Comparison of ENCODE assay signal across 15 cellular contexts in the genomic region with DNA sequence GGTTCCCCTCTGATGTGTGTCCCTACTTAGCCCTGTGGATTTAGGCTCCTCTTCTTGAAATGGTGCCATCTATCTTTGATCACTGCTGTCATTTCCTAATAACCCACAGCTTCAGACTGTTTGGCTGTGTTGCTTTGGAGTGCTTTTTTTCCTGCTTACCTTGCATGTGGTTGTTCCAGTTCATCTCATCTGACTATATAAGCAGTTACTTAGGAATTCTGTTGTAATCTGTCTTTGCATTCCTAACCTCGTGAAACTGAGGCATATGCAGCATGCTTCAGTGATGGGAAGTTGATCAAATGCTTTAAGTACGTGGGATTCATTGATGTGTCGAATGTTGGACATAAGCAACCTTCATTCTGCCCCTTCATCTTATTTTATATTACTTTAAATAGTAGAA.
A peak's percentile ranks its signal among the peaks of the same experiment; 100 is the strongest.
DNase-seq lines count a peak whose midpoint lies in the region; ATAC-seq, FAIRE-seq and TF ChIP-seq lines count a peak whose summit lies in the region.
"Had no signal": no experiment of that assay in that cellular context is flagged by ENCODE, and none has a peak within 500 bp of the region (broad histone marks: within the 10 kb centered on the region; RNA-seq: fewer than 3 reads in every experiment).

No MANE protein-coding gene starts in this region.

- intact Hi-C loops in right lobe of liver (cut with DNase I) = no loop called here
- intact Hi-C loops in HepG2 (cut with micrococcal nuclease; ENCODE audit: unreplicated experiment) = no loop called here

- POLR2A ChIA-PET in HepG2 (lab: Yijun Ruan, JAX) = no interaction called here
- POLR2A ChIA-PET in activated CD8-positive, alpha-beta T cell treated with anti-CD3 and anti-CD28 coated beads, Interleukin-2, amount 10 ng/mL, durations not matched to agents 7 days and 5 days (lab: Charles Lee) = no interaction called here

- no peaks in the 10 kb centered on the region for H3F3A ChIP-seq in GM23338 (replicated peaks; ENCODE audit: low read depth)

- no peak for TF ChIP-seq POLR2A in right lobe of liver (IDR thresholded peaks at IDR 0.05)
- no peak for TF ChIP-seq POLR2A in HepG2 (IDR thresholded peaks at IDR 0.05; ENCODE audit: insufficient read depth in 1 of 2, low read depth in 2 of 2, low read length in 2 of 2)

- H3K27ac ChIP-seq in right lobe of liver (no peak overlapping the region), HepG2 (ENCODE audit: extremely low read length, insufficient read depth, low read length) (no peak overlapping the region), GM23338 (ENCODE audit: low read depth) (no peak overlapping the region)
- H3K27ac ChIP-seq: 22Rv1; BLaER1 treated with 17β-estradiol and CSF1 and Interleukin-3, amounts not matched to agents 10 nM and 100 nM had no signal

- H3K4me1 ChIP-seq in right lobe of liver (no peaks in the 10 kb centered on the region), HepG2 (ENCODE audit: insufficient read depth, low read length) (no peaks in the 10 kb centered on the region), GM23338 (ENCODE audit: insufficient read depth) (no peaks in the 10 kb centered on the region)
- H3K4me1 ChIP-seq: BLaER1 treated with 17β-estradiol and CSF1 and Interleukin-3, amounts not matched to agents 10 nM and 100 nM had no signal

- no peak overlapping the region for H2AFZ ChIP-seq in HepG2 (ENCODE audit: low read length)
- H2AFZ ChIP-seq in GM23338 = no peak overlapping the region; the same call in 1 of the 2 replicates

- H3K4me1 Mint-ChIP-seq in mesothelial cell of epicardium = peaks cover 34% of the 10 kb centered on the region
- H3K4me1 Mint-ChIP-seq in activated CD8-positive, alpha-beta T cell treated with anti-CD3 and anti-CD28 coated beads, Interleukin-2, amount 10 ng/mL, durations not matched to agents 7 days and 5 days (ENCODE audit: low read depth) = no peaks in the 10 kb centered on the region
- peaks cover 4% of the 10 kb centered on the region; the same call in 1 of the 3 replicates for H3K4me1 Mint-ChIP-seq in GM23338
- no peaks in the 10 kb centered on the region for H3K4me1 Mint-ChIP-seq in stimulated activated effector memory CD8-positive, alpha-beta T cell treated with anti-CD3 and anti-CD28 coated beads, Interleukin-12 subunit alpha, Interleukin-12 subunit beta, amount 100 ng/mL, for 72 hours
- H3K4me1 Mint-ChIP-seq: CD4-positive, CD25-positive, alpha-beta regulatory T cell had no signal

- H3K36me3 Mint-ChIP-seq in mesothelial cell of epicardium (peaks cover 6% of the 10 kb centered on the region), GM23338 (ENCODE audit: low read depth) (peaks cover 3% of the 10 kb centered on the region; the same call in 2 of the 3 replicates)
- no peaks in the 10 kb centered on the region for H3K36me3 Mint-ChIP-seq in activated CD8-positive, alpha-beta T cell treated with anti-CD3 and anti-CD28 coated beads, Interleukin-2, amount 10 ng/mL, durations not matched to agents 7 days and 5 days (ENCODE audit: low read depth)
- no peaks in the 10 kb centered on the region for H3K36me3 Mint-ChIP-seq in stimulated activated effector memory CD8-positive, alpha-beta T cell treated with anti-CD3 and anti-CD28 coated beads, Interleukin-12 subunit alpha, Interleukin-12 subunit beta, amount 100 ng/mL, for 72 hours
- H3K36me3 Mint-ChIP-seq: CD4-positive, CD25-positive, alpha-beta regulatory T cell had no signal

- 0 out of 2 replicates have a peak, but pooled peaks cover 2% of the 10 kb centered on the region for H3K9me2 ChIP-seq in GM23338 (ENCODE audit: insufficient read depth)

- TF ChIP-seq CTCF in right lobe of liver (IDR thresholded peaks at IDR 0.05) (no peak), HepG2 (CRISPR knock-in tag; IDR thresholded peaks at IDR 0.05) (no peak), mesothelial cell of epicardium (IDR thresholded peaks at IDR 0.05; ENCODE audit: unreplicated experiment) (no peak), GM23338 (conservative IDR thresholded peaks at IDR 0.05; ENCODE audit: low read depth in 2 of 2) (no peak)

- WGBS in right lobe of liver (ENCODE audit: insufficient coverage, low coverage, low lambda C conversion rate, missing lambda C conversion rate) = 63% methylated on average over 3 of the region's 3 CpGs
- 2% methylated on average over 3 of the region's 3 CpGs for WGBS in HepG2 (ENCODE audit: low lambda C conversion rate)

- H3K79me2 ChIP-seq in HepG2 (ENCODE audit: insufficient read depth, low read length) = no peaks in the 10 kb centered on the region
- H3K79me2 ChIP-seq in GM23338 (replicated peaks; ENCODE audit: insufficient read depth) = no peaks in the 10 kb centered on the region

- TF ChIP-seq RAD21 in HepG2 (CRISPR knock-in tag; IDR thresholded peaks at IDR 0.05) = no peak

- CTCF ChIA-PET in HepG2 (lab: Yijun Ruan, JAX; ENCODE audit: low intra/inter-chr PET ratio, low total read pairs) = no interaction called here
- CTCF ChIA-PET in activated CD8-positive, alpha-beta T cell treated with anti-CD3 and anti-CD28 coated beads, Interleukin-2, amount 10 ng/mL, durations not matched to agents 7 days and 5 days (lab: Charles Lee) = no interaction called here

- H3K4me3 Mint-ChIP-seq in mesothelial cell of epicardium (no peak overlapping the region), GM23338 (no peak overlapping the region)
- no peak overlapping the region for H3K4me3 Mint-ChIP-seq in activated CD8-positive, alpha-beta T cell treated with anti-CD3 and anti-CD28 coated beads, Interleukin-2, amount 10 ng/mL, durations not matched to agents 7 days and 5 days
- no peak overlapping the region for H3K4me3 Mint-ChIP-seq in stimulated activated effector memory CD8-positive, alpha-beta T cell treated with anti-CD3 and anti-CD28 coated beads, Interleukin-12 subunit alpha, Interleukin-12 subunit beta, amount 100 ng/mL, for 72 hours
- H3K4me3 Mint-ChIP-seq: CD4-positive, CD25-positive, alpha-beta regulatory T cell had no signal

- H3K9me3 Mint-ChIP-seq in mesothelial cell of epicardium (peaks cover 8% of the 10 kb centered on the region), GM23338 (no peaks in the 10 kb centered on the region)
- H3K9me3 Mint-ChIP-seq in activated CD8-positive, alpha-beta T cell treated with anti-CD3 and anti-CD28 coated beads, Interleukin-2, amount 10 ng/mL, durations not matched to agents 7 days and 5 days (ENCODE audit: insufficient read depth) = peaks cover 5% of the 10 kb centered on the region
- peaks cover 16% of the 10 kb centered on the region for H3K9me3 Mint-ChIP-seq in stimulated activated effector memory CD8-positive, alpha-beta T cell treated with anti-CD3 and anti-CD28 coated beads, Interleukin-12 subunit alpha, Interleukin-12 subunit beta, amount 100 ng/mL, for 72 hours

- BruUV-seq in HepG2 (replicated peaks; lab: Mats Ljungman, UMichigan) = no TSS peak

- H3K9me3 ChIP-seq in right lobe of liver (no peaks in the 10 kb centered on the region), HepG2 (ENCODE audit: low read length) (no peaks in the 10 kb centered on the region)
- H3K9me3 ChIP-seq: BLaER1 treated with 17β-estradiol and CSF1 and Interleukin-3, amounts not matched to agents 10 nM and 100 nM had no signal

- TF ChIP-seq EP300 in HepG2 (IDR thresholded peaks at IDR 0.05; ENCODE audit: low read depth in 2 of 2, low read length in 2 of 2) (no peak), HepG2 (CRISPR knock-in tag; IDR thresholded peaks at IDR 0.05; ENCODE audit: borderline replicate concordance) (no peak)

- H4K20me1 ChIP-seq in HepG2 (ENCODE audit: insufficient read depth, low read length) = no peaks in the 10 kb centered on the region
- H4K20me1 ChIP-seq in GM23338 (replicated peaks; ENCODE audit: insufficient read depth) = no peaks in the 10 kb centered on the region
- H4K20me1 ChIP-seq: BLaER1 treated with 17β-estradiol and CSF1 and Interleukin-3, amounts not matched to agents 10 nM and 100 nM had no signal

- no peaks in the 10 kb centered on the region for H3K36me3 ChIP-seq in right lobe of liver
- no peaks in the 10 kb centered on the region for H3K36me3 ChIP-seq in HepG2 (replicated peaks in 1 of 2; ENCODE audit: control insufficient read depth in 1 of 2, insufficient read depth in 2 of 2, low read length in 2 of 2)
- no peaks in the 10 kb centered on the region for H3K36me3 ChIP-seq in GM23338 (ENCODE audit: insufficient read depth)
- H3K36me3 ChIP-seq: BLaER1 treated with 17β-estradiol and CSF1 and Interleukin-3, amounts not matched to agents 10 nM and 100 nM had no signal

- H3K4me2 ChIP-seq in HepG2 (ENCODE audit: low read depth, low read length) (no peak overlapping the region), GM23338 (no peak overlapping the region)
- H3K4me2 ChIP-seq: BLaER1 treated with 17β-estradiol and CSF1 and Interleukin-3, amounts not matched to agents 10 nM and 100 nM had no signal

- H3K9ac ChIP-seq in HepG2 (ENCODE audit: insufficient read depth, low read depth, low read length) = no peak overlapping the region
- H3K9ac ChIP-seq: BLaER1 treated with 17β-estradiol and CSF1 and Interleukin-3, amounts not matched to agents 10 nM and 100 nM had no signal

- peak overlapping the region; percentile 81 for H3K27ac Mint-ChIP-seq in mesothelial cell of epicardium
- no peak overlapping the region for H3K27ac Mint-ChIP-seq in activated CD8-positive, alpha-beta T cell treated with anti-CD3 and anti-CD28 coated beads, Interleukin-2, amount 10 ng/mL, durations not matched to agents 7 days and 5 days
- H3K27ac Mint-ChIP-seq in GM23338 = no peak overlapping the region
- no peak overlapping the region for H3K27ac Mint-ChIP-seq in stimulated activated effector memory CD8-positive, alpha-beta T cell treated with anti-CD3 and anti-CD28 coated beads, Interleukin-12 subunit alpha, Interleukin-12 subunit beta, amount 100 ng/mL, for 72 hours
- H3K27ac Mint-ChIP-seq: CD4-positive, CD25-positive, alpha-beta regulatory T cell had no signal

- H3K4me3 ChIP-seq in right lobe of liver = no peak overlapping the region
- no peak overlapping the region for H3K4me3 ChIP-seq in HepG2 (replicated peaks in 1 of 3; ENCODE audit: insufficient read depth in 1 of 3, low read depth in 2 of 3, low read length in 3 of 3)
- no peak overlapping the region for H3K4me3 ChIP-seq in GM23338
- H3K4me3 ChIP-seq: BLaER1 treated with 17β-estradiol and CSF1 and Interleukin-3, amounts not matched to agents 10 nM and 100 nM had no signal

- ATAC-seq in right lobe of liver = peak in 3 of 4 donors; percentile 30 to 41 (median 32)
- ATAC-seq in HepG2 = no peak
- no peak for ATAC-seq in activated CD8-positive, alpha-beta T cell treated with anti-CD3 and anti-CD28 coated beads, Interleukin-2, amount 10 ng/mL, durations not matched to agents 7 days and 5 days
- ATAC-seq in GM23338 = no peak
- ATAC-seq in stimulated activated effector memory CD8-positive, alpha-beta T cell treated with anti-CD3 and anti-CD28 coated beads, Interleukin-12 subunit alpha, Interleukin-12 subunit beta, amount 100 ng/mL, for 72 hours = no peak
- ATAC-seq: HCT116 had no signal

- FAIRE-seq in HepG2 (lab: Jason Lieb, UNC) = no peak
- FAIRE-seq: HTR-8/SVneo had no signal

- H3K27me3 ChIP-seq in right lobe of liver (no peaks in the 10 kb centered on the region), HepG2 (ENCODE audit: control insufficient read depth in 1 of 2, insufficient read depth in 2 of 2, low read length in 2 of 2) (no peaks in the 10 kb centered on the region), GM23338 (ENCODE audit: insufficient read depth) (no peaks in the 10 kb centered on the region)
- H3K27me3 ChIP-seq: BLaER1 treated with 17β-estradiol and CSF1 and Interleukin-3, amounts not matched to agents 10 nM and 100 nM had no signal

- H3K27me3 Mint-ChIP-seq in mesothelial cell of epicardium (ENCODE audit: low read depth) (no peaks in the 10 kb centered on the region), GM23338 (ENCODE audit: insufficient read depth, low read depth, poor library complexity) (peaks cover 1% of the 10 kb centered on the region)
- no peaks in the 10 kb centered on the region for H3K27me3 Mint-ChIP-seq in activated CD8-positive, alpha-beta T cell treated with anti-CD3 and anti-CD28 coated beads, Interleukin-2, amount 10 ng/mL, durations not matched to agents 7 days and 5 days (ENCODE audit: low read depth)
- H3K27me3 Mint-ChIP-seq: CD4-positive, CD25-positive, alpha-beta regulatory T cell had no signal

- in situ Hi-C loops in HepG2 (cut with HindIII; ENCODE audit: extremely low pct_ligation_motif_present, low pct_unique_long_range_greater_than_20kb) = no loop called here

- DNase-seq in right lobe of liver (no peak), HepG2 (ENCODE audit: low spot score) (no peak), kidney glomerular epithelial cell (lab: John Stamatoyannopoulos, UW) (peak; percentile 86), mesothelial cell of epicardium (ENCODE audit: low spot score in 2 of 2, unreplicated experiment in 2 of 2) (no peak), GM23338 (ENCODE audit: low spot score) (no peak), NCI-H69 (lab: John Stamatoyannopoulos, UW) (no peak)
- DNase-seq in activated CD8-positive, alpha-beta T cell treated with anti-CD3 and anti-CD28 coated beads, Interleukin-2, amount 10 ng/mL, durations not matched to agents 7 days and 5 days = no peak
- no peak for DNase-seq in stimulated activated effector memory CD8-positive, alpha-beta T cell treated with anti-CD3 and anti-CD28 coated beads, Interleukin-12 subunit alpha, Interleukin-12 subunit beta, amount 100 ng/mL, for 72 hours (ENCODE audit: low spot score in 2 of 2)
- DNase-seq: Calu3; CD4-positive, CD25-positive, alpha-beta regulatory T cell; DMS 273 treated with DMSO at 0.1 percent for 48 hours had no signal

Comparison
In these comparisons a context has a peak if more than half of its experiments do, and no peak if none do; other contexts are left out.
1. ATAC-seq: peak in right lobe of liver (3 of 4); none in HepG2 (single experiment), activated CD8-positive, alpha-beta T cell treated with anti-CD3 and anti-CD28 coated beads, Interleukin-2, amount 10 ng/mL, durations not matched to agents 7 days and 5 days (single experiment), GM23338 (single experiment) and stimulated activated effector memory CD8-positive, alpha-beta T cell treated with anti-CD3 and anti-CD28 coated beads, Interleukin-12 subunit alpha, Interleukin-12 subunit beta, amount 100 ng/mL, for 72 hours (single experiment).